ENCODE assay signal across 27 cellular contexts in the genomic region with DNA sequence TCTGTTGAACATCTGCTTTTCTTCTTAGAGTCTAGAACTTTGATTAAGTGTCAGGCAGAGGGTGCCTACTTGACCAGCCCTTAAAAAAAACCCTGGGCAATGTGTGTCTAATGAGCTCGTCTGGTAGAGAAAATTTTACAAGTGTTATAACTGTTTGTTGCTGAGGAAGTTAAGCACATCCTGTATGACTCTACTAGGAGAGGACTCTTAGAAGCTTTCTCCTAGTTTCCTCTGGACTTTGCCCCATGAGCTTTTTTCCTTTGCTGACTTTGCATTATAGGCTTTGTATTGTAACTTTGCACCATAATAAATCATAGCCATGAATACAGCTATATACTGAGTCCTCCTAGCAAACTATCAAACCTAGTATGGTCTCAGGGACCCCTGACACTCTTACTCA. TPM values are rescaled to one million over a fixed set of nuclear protein-coding genes. Genes with fewer than 3 reads are reported as not detected.
DNase-seq lines count a peak whose midpoint lies in the region; ATAC-seq and TF ChIP-seq lines count a peak whose summit lies in the region.
"Had no signal": no experiment of that assay in that cellular context is flagged by ENCODE, and none has a peak within 500 bp of the region (broad histone marks: within the 10 kb centered on the region; RNA-seq: fewer than 3 reads in every experiment).

No MANE protein-coding gene starts in this region.

- DNase-seq in IMR-90 (no peak), cardiac fibroblast (ENCODE audit: low read depth in 2 of 2) (peak; percentile 14 to 20), left lung (no peak), NCI-H526 treated with DMSO at 0.1 percent for 48 hours (lab: John Stamatoyannopoulos, UW) (no peak), retina (no peak), heart right ventricle (no peak), immature natural killer cell (no peak)
- DNase-seq: activated CD4-positive, alpha-beta T cell treated with anti-CD3 and anti-CD28 coated beads, Interleukin-2, amount 50 U/mL, for 1 hour; activated naive CD8-positive, alpha-beta T cell treated with anti-CD3 and anti-CD28 coated beads for 36 hours; CD4-positive, alpha-beta memory T cell; cerebellar nuclear complex; effector memory CD8-positive, alpha-beta T cell; esophagus squamous epithelium; NCI-H1092 treated with DMSO at 0.1 percent for 48 hours; NCI-H2029; NCI-H226; NCI-H82; PC-9; SHP77 treated with DMSO at 0.1 percent for 48 hours; stimulated activated CD4-positive, alpha-beta T cell treated with anti-CD3 and anti-CD28 coated beads, Interleukin-2, amount 100 ng/mL, for 48 hours; stimulated activated naive CD4-positive, alpha-beta T cell; testis; WERI-Rb-1 had no signal

- H3K9ac ChIP-seq in IMR-90 (ENCODE audit: low read depth, low read length) = no peak overlapping the region

- no CpG with 5 or more reads among the region's 1 CpG for WGBS in IMR-90 (ENCODE audit: extremely low coverage in 2 of 2, insufficient read length in 1 of 2), 2 experiments
- WGBS in heart right ventricle, 2 donors = 54 to 74% methylated on average over 1 of the region's 1 CpG

- H3K27me3 Mint-ChIP-seq in immature natural killer cell (ENCODE audit: low read depth in 3 of 3) = peaks cover 0 to 2% (median 0%) of the 10 kb centered on the region in 3 donors
- H3K27me3 Mint-ChIP-seq: activated naive CD8-positive, alpha-beta T cell treated with anti-CD3 and anti-CD28 coated beads for 36 hours; activated T-helper 17 cell treated with anti-CD3 and anti-CD28 coated beads, Interleukin-2, amount 50 U/mL, for 72 hours; CD4-positive, alpha-beta memory T cell; effector memory CD8-positive, alpha-beta T cell had no signal

- H2BK20ac ChIP-seq in IMR-90 (ENCODE audit: low read depth, low read length) = no peak overlapping the region

- no peak overlapping the region for H2BK15ac ChIP-seq in IMR-90 (ENCODE audit: low read depth, low read length)

- peaks cover 0 to 3% of the 10 kb centered on the region in 2 experiments; a peak in 1 of 4 replicates for H3K79me1 ChIP-seq in IMR-90 (ENCODE audit: low read depth in 1 of 2, low read length in 2 of 2)

- H4K91ac ChIP-seq in IMR-90 (ENCODE audit: insufficient read depth, low read depth, low read length) = no peak overlapping the region

- H3K4me1 ChIP-seq in IMR-90 (ENCODE audit: control insufficient read depth, insufficient read depth, low read length) (no peaks in the 10 kb centered on the region), left lung (no peaks in the 10 kb centered on the region), heart right ventricle (peaks cover 0 to 11% (median 0%) of the 10 kb centered on the region in 9 donors)
- H3K4me1 ChIP-seq: esophagus squamous epithelium, testis had no signal

- H3K56ac ChIP-seq in IMR-90 (ENCODE audit: extremely low read depth, insufficient read depth, low read length) = no peak overlapping the region

- no peaks in the 10 kb centered on the region for H3K9me1 ChIP-seq in IMR-90 (ENCODE audit: insufficient read depth, low read length)

- POLR2A ChIA-PET in IMR-90 (lab: Charles Lee; ENCODE audit: unreplicated experiment) = no interaction called here

- H3K36me3 Mint-ChIP-seq in immature natural killer cell = peaks cover 3 to 11% (median 5%) of the 10 kb centered on the region in 3 donors

- no peaks in the 10 kb centered on the region for H3K9me3 ChIP-seq in IMR-90 (ENCODE audit: control insufficient read depth, insufficient read depth, low read length)
- H3K9me3 ChIP-seq in left lung = peaks cover 0 to 2% of the 10 kb centered on the region in 2 donors
- peaks cover 0 to 10% (median 0%) of the 10 kb centered on the region in 11 donors for H3K9me3 ChIP-seq in heart right ventricle
- H3K9me3 ChIP-seq: esophagus squamous epithelium, testis had no signal

- intact Hi-C loops in IMR-90 (cut with micrococcal nuclease) = no loop called here
- intact Hi-C loops in left lung (cut with DNase I) = no loop called here
- intact Hi-C loops in heart right ventricle (cut with DNase I) = no loop called here

- no peak overlapping the region for H2AK5ac ChIP-seq in IMR-90 (ENCODE audit: low read depth, low read length)

- H3K4ac ChIP-seq in IMR-90 (ENCODE audit: low read depth, low read length) = no peak overlapping the region

- H4K8ac ChIP-seq in IMR-90 (ENCODE audit: low read depth in 2 of 2, low read length in 2 of 2) = no peak overlapping the region

- no peak overlapping the region for H3K14ac ChIP-seq in IMR-90 (replicated peaks; ENCODE audit: low read depth, low read length)

- no peak overlapping the region for H3K23ac ChIP-seq in IMR-90 (ENCODE audit: low read depth, low read length)

- no TSS peak for BruUV-seq in IMR-90 (replicated peaks; lab: Mats Ljungman, UMichigan)

- no peaks in the 10 kb centered on the region for H3K27me3 ChIP-seq in IMR-90 (ENCODE audit: control insufficient read depth, insufficient read depth, low read length)
- H3K27me3 ChIP-seq in left lung = no peaks in the 10 kb centered on the region
- no peaks in the 10 kb centered on the region for H3K27me3 ChIP-seq in heart right ventricle
- H3K27me3 ChIP-seq: esophagus squamous epithelium, testis had no signal

- TF ChIP-seq POLR2A in IMR-90 (IDR thresholded peaks at IDR 0.05; ENCODE audit: low read depth, low read length) = no peak

- in situ Hi-C loops in IMR-90 (cut with MboI; ENCODE audit: low sequenced_read_pairs) = no loop called here

- no peak overlapping the region for H2BK5ac ChIP-seq in IMR-90 (ENCODE audit: low read depth, low read length, poor library complexity, severe bottlenecking)

- H3K4me3 ChIP-seq in IMR-90 (ENCODE audit: insufficient read depth, low read depth, low read length) = no peak overlapping the region
- H3K4me3 ChIP-seq in cardiac fibroblast (replicated peaks in 1 of 2; ENCODE audit: low read depth in 2 of 2, low read length in 2 of 2) = no peak overlapping the region
- H3K4me3 ChIP-seq in left lung = no peak overlapping the region
- no peak overlapping the region for H3K4me3 ChIP-seq in heart right ventricle
- H3K4me3 ChIP-seq: esophagus squamous epithelium, GM12878, PC-9, testis had no signal

- no peaks in the 10 kb centered on the region for H3K9me3 Mint-ChIP-seq in immature natural killer cell
- H3K9me3 Mint-ChIP-seq: activated T-helper 17 cell treated with anti-CD3 and anti-CD28 coated beads, Interleukin-2, amount 50 U/mL, for 72 hours; effector memory CD8-positive, alpha-beta T cell had no signal

- H3K4me3 Mint-ChIP-seq in immature natural killer cell = no peak overlapping the region
- H3K4me3 Mint-ChIP-seq: activated naive CD8-positive, alpha-beta T cell treated with anti-CD3 and anti-CD28 coated beads for 36 hours; activated T-helper 17 cell treated with anti-CD3 and anti-CD28 coated beads, Interleukin-2, amount 50 U/mL, for 72 hours; CD4-positive, alpha-beta memory T cell; effector memory CD8-positive, alpha-beta T cell; T-helper 1 cell treated with Interleukin-12 subunit alpha and Interleukin-12 subunit beta and Interleukin-4 antibody, amounts not matched to agents 30 μg/mL and 1 μg/mL, for 36 hours had no signal

- no peak for TF ChIP-seq CTCF in IMR-90 (conservative IDR thresholded peaks at IDR 0.05; ENCODE audit: low read depth, low read length)
- no peak for TF ChIP-seq CTCF in cardiac fibroblast (IDR thresholded peaks at IDR 0.05; ENCODE audit: low read depth, low read length)
- TF ChIP-seq CTCF in left lung (IDR thresholded peaks at IDR 0.05) = no peak
- TF ChIP-seq CTCF in heart right ventricle (IDR thresholded peaks at IDR 0.05) = no peak

- H3K18ac ChIP-seq in IMR-90 (ENCODE audit: low read depth, low read length) = no peak overlapping the region

- no peak overlapping the region for H3K27ac Mint-ChIP-seq in immature natural killer cell
- H3K27ac Mint-ChIP-seq: activated naive CD8-positive, alpha-beta T cell treated with anti-CD3 and anti-CD28 coated beads for 36 hours; activated T-helper 17 cell treated with anti-CD3 and anti-CD28 coated beads, Interleukin-2, amount 50 U/mL, for 72 hours; effector memory CD8-positive, alpha-beta T cell; T-helper 1 cell treated with Interleukin-12 subunit alpha and Interleukin-12 subunit beta and Interleukin-4 antibody, amounts not matched to agents 30 μg/mL and 1 μg/mL, for 36 hours had no signal

- no peak overlapping the region for H2BK120ac ChIP-seq in IMR-90 (ENCODE audit: low read depth, low read length)

- no peak overlapping the region for H4K5ac ChIP-seq in IMR-90 (ENCODE audit: low read depth, low read length)

- CTCF ChIA-PET in IMR-90 (lab: Yijun Ruan, JAX) = interaction anchor here (0.7 kb wide), 1 partner anchor 18 kb away, joined by 4 read pairs; no protein-coding TSS in a partner anchor

- no peak overlapping the region for H2AK9ac ChIP-seq in IMR-90 (replicated peaks; ENCODE audit: low read depth, low read length, poor library complexity)

- H4K20me1 ChIP-seq in IMR-90 (ENCODE audit: insufficient read depth, low read length) = no peaks in the 10 kb centered on the region

- no peak for TF ChIP-seq RAD21 in IMR-90 (IDR thresholded peaks at IDR 0.05; ENCODE audit: low read length)

- H3K27ac ChIP-seq in IMR-90 (ENCODE audit: insufficient read depth, low read length) (no peak overlapping the region), left lung (no peak overlapping the region), heart right ventricle (peak overlapping the region in 2 of 10 donors; percentile 45 to 50)
- H3K27ac ChIP-seq: esophagus squamous epithelium, PC-9, testis, WERI-Rb-1 had no signal

- no peak overlapping the region for H2AFZ ChIP-seq in IMR-90 (replicated peaks; ENCODE audit: low read length, poor library complexity)
- H2AFZ ChIP-seq: PC-9 had no signal

- H3K4me1 Mint-ChIP-seq in immature natural killer cell = peaks cover 3 to 10% of the 10 kb centered on the region in 2 donors
- H3K4me1 Mint-ChIP-seq: activated T-helper 17 cell treated with anti-CD3 and anti-CD28 coated beads, Interleukin-2, amount 50 U/mL, for 72 hours had no signal

- no peaks in the 10 kb centered on the region for H3K36me3 ChIP-seq in IMR-90 (ENCODE audit: control insufficient read depth, insufficient read depth, low read length)
- peaks cover 0 to 3% of the 10 kb centered on the region in 2 donors for H3K36me3 ChIP-seq in left lung
- H3K36me3 ChIP-seq in heart right ventricle = no peaks in the 10 kb centered on the region
- H3K36me3 ChIP-seq: esophagus squamous epithelium, WERI-Rb-1 had no signal

- H3K4me2 ChIP-seq in IMR-90 (ENCODE audit: low read depth, low read length) = no peak overlapping the region
- H3K4me2 ChIP-seq: PC-9 had no signal

- no peak for ATAC-seq in IMR-90 (ENCODE audit: low read depth)
- peak; percentile 41 for ATAC-seq in left lung
- no peak for ATAC-seq in heart right ventricle
- ATAC-seq: activated T-helper 17 cell treated with anti-CD3 and anti-CD28 coated beads, Interleukin-2, amount 50 U/mL, for 72 hours; effector memory CD8-positive, alpha-beta T cell; GM12878; HCT116 had no signal

- dilution Hi-C loops in IMR-90 (cut with HindIII; ENCODE audit: low sequenced_read_pairs, unreplicated experiment) = no loop called here

RNA-seq across cellular contexts. Expression of a gene that starts 39.4 kb away (rescaled TPM):
- total RNA-seq in IMR-90 (2012; rRNA removed) = 48.8 and 106 TPM in 2 replicates
- polyA plus RNA-seq in IMR-90 (2012; rRNA removed) = 58.3 and 72.7 TPM in 2 replicates
- 42.1 and 49.5 TPM in 2 replicates for polyA plus RNA-seq in IMR-90 (2012; cell fraction: cytosol; rRNA removed)
- polyA plus RNA-seq in IMR-90 (2012; cell fraction: nucleus; rRNA removed; ENCODE audit: low replicate concordance) = 9.1 and 17.4 TPM in 2 replicates
- total RNA-seq in left lung = 10 to 100 TPM; 46.3 to 56.9 TPM
- total RNA-seq in heart right ventricle = 10 to 100 TPM; 24.5 to 34.3 (median 26.6) TPM
- 10 to 100 TPM; 25.3 to 26.3 TPM for polyA plus RNA-seq in heart right ventricle
- polyA plus RNA-seq in immature natural killer cell = 10 to 100 TPM; 18.3 to 30.1 (median 28.2) TPM

Comparison
In these comparisons a context has a peak if more than half of its experiments do, and no peak if none do; other contexts are left out.
1. DNase-seq: peak in cardiac fibroblast (2 of 2); none in IMR-90 (single experiment), left lung (0 of 2), NCI-H526 treated with DMSO at 0.1 percent for 48 hours (single experiment), retina (single experiment), heart right ventricle (0 of 2) and immature natural killer cell (0 of 3).